ENCODE assay signal across 13 cellular contexts in genomic region chr6:150276168-150276958, GRCh38.
"Had no signal": no experiment of that assay in that cellular context is flagged by ENCODE, and none has a peak within 500 bp of the region (broad histone marks: within the 10 kb centered on the region; RNA-seq: fewer than 3 reads in every experiment).

No MANE protein-coding gene starts in this region.

- H3K27me3 ChIP-seq: colonic mucosa, pancreas, transverse colon had no signal

- DNase-seq: colonic mucosa; dermis blood vessel endothelial cell; heart right ventricle; right cardiac atrium; small intestine; stimulated activated CD4-positive, alpha-beta T cell treated with anti-CD3 and anti-CD28 coated beads, Interleukin-12 subunit alpha, Interleukin-12 subunit beta, amount 100 ng/mL, for 4 hours; stimulated activated naive CD8-positive, alpha-beta T cell treated with anti-CD3 and anti-CD28 coated beads, Interleukin-15, Interleukin-2, amounts not matched to agents 100 U/mL and 50 U/mL, for 24 hours; transverse colon had no signal

- H3K27ac Mint-ChIP-seq: natural killer cell treated with Interleukin-12 subunit alpha and Interleukin-12 subunit beta and Interleukin-15 and Interleukin-18, amount 100 ng/mL, for 72 hours; progenitor cell of endocrine pancreas had no signal

- H3K4me3 ChIP-seq: colonic mucosa, heart right ventricle, pancreas, thoracic aorta, transverse colon had no signal

- ATAC-seq: heart right ventricle; left lobe of liver; natural killer cell treated with Interleukin-12 subunit alpha and Interleukin-12 subunit beta and Interleukin-15 and Interleukin-18, amount 100 ng/mL, for 72 hours; stimulated activated naive CD8-positive, alpha-beta T cell treated with anti-CD3 and anti-CD28 coated beads, Interleukin-15, Interleukin-2, amounts not matched to agents 100 U/mL and 50 U/mL, for 24 hours had no signal

- H3K9me3 ChIP-seq: colonic mucosa, heart right ventricle, pancreas, thoracic aorta, transverse colon had no signal

- H3K4me3 Mint-ChIP-seq: natural killer cell treated with Interleukin-12 subunit alpha and Interleukin-12 subunit beta and Interleukin-15 and Interleukin-18, amount 100 ng/mL, for 72 hours had no signal

- H3K36me3 Mint-ChIP-seq: natural killer cell treated with Interleukin-12 subunit alpha and Interleukin-12 subunit beta and Interleukin-15 and Interleukin-18, amount 100 ng/mL, for 72 hours had no signal

- H3K36me3 ChIP-seq: colonic mucosa, heart right ventricle, pancreas, thoracic aorta, transverse colon had no signal

- H3K9me3 Mint-ChIP-seq: natural killer cell treated with Interleukin-12 subunit alpha and Interleukin-12 subunit beta and Interleukin-15 and Interleukin-18, amount 100 ng/mL, for 72 hours had no signal

- H3K4me1 ChIP-seq: colonic mucosa, heart right ventricle, pancreas had no signal

- H3K27ac ChIP-seq: colonic mucosa, heart right ventricle, pancreas, thoracic aorta, transverse colon had no signal
